17 cellular contexts compared by ENCODE assay signal in genomic region chr18:9835796-9836195, GRCh38. TPM values are rescaled to one million over a fixed set of nuclear protein-coding genes. Genes with fewer than 3 reads are reported as not detected.
A peak's percentile ranks its signal among the peaks of the same experiment; 100 is the strongest.
DNase-seq lines count a peak whose midpoint lies in the region; ATAC-seq and TF ChIP-seq lines count a peak whose summit lies in the region.
"Had no signal": no experiment of that assay in that cellular context is flagged by ENCODE, and none has a peak within 500 bp of the region (broad histone marks: within the 10 kb centered on the region; RNA-seq: fewer than 3 reads in every experiment).

No MANE protein-coding gene starts in this region.

- H2AFZ ChIP-seq in HCT116 (ENCODE audit: low read depth, low read length, poor library complexity, severe bottlenecking): no peak overlapping the region

- POLR2A ChIA-PET in HCT116 (lab: Charles Lee): no interaction called here

- RAD21 ChIA-PET in HCT116 (lab: Charles Lee; ENCODE audit: low non-redundant PET in 1 of 2, low total read pairs in 2 of 2, uncharacterized antibody in 2 of 2, unreplicated experiment in 2 of 2): no interaction called here

- H3K27ac ChIP-seq in HCT116 (ENCODE audit: low read depth, low read length): no peak overlapping the region
- no peak overlapping the region for H3K27ac ChIP-seq in iPS-20b (ENCODE audit: low read length)
- H3K27ac ChIP-seq: KMS-11 had no signal

- CTCF ChIA-PET in HCT116 (lab: Charles Lee): no interaction called here

- H3K36me3 ChIP-seq in HCT116 (ENCODE audit: control insufficient read depth in 1 of 2, insufficient read depth in 2 of 2, low read length in 2 of 2) (no peaks in the 10 kb centered on the region), iPS-20b (ENCODE audit: insufficient read depth, low read depth, low read length) (no peaks in the 10 kb centered on the region)

- TF ChIP-seq POLR2A in HCT116 (IDR thresholded peaks at IDR 0.05; ENCODE audit: borderline replicate concordance, extremely low read depth, insufficient read depth, insufficient read length): no peak

- intact Hi-C loops in HCT116 (cut with micrococcal nuclease): no loop called here

- TF ChIP-seq RAD21 in HCT116 (IDR thresholded peaks at IDR 0.05; ENCODE audit: low read depth): no peak

- in situ Hi-C loops in KBM-7 (cut with MboI; ENCODE audit: low pct_unique_long_range_greater_than_20kb, low sequenced_read_pairs): no loop called here

- TF ChIP-seq CTCF in HCT116 (IDR thresholded peaks at IDR 0.05 in 2 of 3, conservative IDR thresholded peaks at IDR 0.05 in 1 of 3; ENCODE audit: borderline replicate concordance in 1 of 3, insufficient read depth in 1 of 3, low read depth in 2 of 3, low read length in 2 of 3): no peak

- no peak overlapping the region for H3K9ac ChIP-seq in HCT116 (ENCODE audit: low read length)
- H3K9ac ChIP-seq in iPS-20b (ENCODE audit: low read depth, low read length): no peak overlapping the region
- H3K9ac ChIP-seq: KMS-11 had no signal

- H3K4me3 ChIP-seq in HCT116 (replicated peaks in 1 of 2; ENCODE audit: low read depth in 1 of 2, low read length in 2 of 2) (no peak overlapping the region), iPS-20b (ENCODE audit: low read length) (peak overlapping the region; percentile 19; the same call in 1 of the 2 replicates)

- BruUV-seq in HCT116 (replicated peaks; lab: Mats Ljungman, UMichigan): no TSS peak

- H3K9me3 ChIP-seq in HCT116 (ENCODE audit: control insufficient read depth in 1 of 2, insufficient read depth in 1 of 2, low read depth in 1 of 2, low read length in 2 of 2) (no peaks in the 10 kb centered on the region), iPS-20b (ENCODE audit: insufficient read depth, low read depth, low read length) (no peaks in the 10 kb centered on the region)

- H3K4me2 ChIP-seq in HCT116 (ENCODE audit: low read length): 0 out of 2 replicates have a peak overlapping the region, but pooled peaks have one; percentile 12
- H3K4me2 ChIP-seq: KMS-11 had no signal

- no peaks in the 10 kb centered on the region for H4K20me1 ChIP-seq in HCT116 (ENCODE audit: insufficient read depth)

- H3K4me1 ChIP-seq in HCT116 (ENCODE audit: control insufficient read depth in 1 of 2, insufficient read depth in 2 of 2, low read length in 2 of 2) (peaks cover 34 to 35% of the 10 kb centered on the region in 2 experiments), iPS-20b (ENCODE audit: insufficient read depth, low read length) (peaks cover 34% of the 10 kb centered on the region)

- no peaks in the 10 kb centered on the region for H3K9me2 ChIP-seq in HCT116 (ENCODE audit: insufficient read depth)

- ATAC-seq in HCT116 (no peak), HG03025 (IDR thresholded peaks at IDR 0.05; ENCODE audit: low FRiP score, unreplicated experiment) (no peak)
- ATAC-seq: activated CD4-positive, CD25-positive, alpha-beta regulatory T cell treated with anti-CD3 and anti-CD28 coated beads, Interleukin-2, amount 50 U/mL, for 24 hours; left lobe of liver had no signal

- DNase-seq in HCT116 (ENCODE audit: low read depth, low spot score) (no peak), amniotic epithelial cell (ENCODE audit: low read depth) (peak; percentile 88), retina (peak; percentile 42), GM03348 (ENCODE audit: low spot score) (no peak), KBM-7 (no peak)
- DNase-seq in stimulated activated CD4-positive, alpha-beta T cell treated with anti-CD3 and anti-CD28 coated beads, Interleukin-2, amount 100 ng/mL, for 24 hours: no peak
- DNase-seq: activated CD8-positive, alpha-beta memory T cell treated with anti-CD3 and anti-CD28 coated beads, Interleukin-2, amount 50 U/mL, for 48 hours; activated naive CD4-positive, alpha-beta T cell treated with anti-CD3 and anti-CD28 coated beads, Interleukin-2, amount 50 U/mL, for 16 hours; NCI-H1694; NCI-H774 had no signal

- H3K27me3 ChIP-seq in HCT116 (ENCODE audit: insufficient read depth, low read length): no peaks in the 10 kb centered on the region
- no peaks in the 10 kb centered on the region for H3K27me3 ChIP-seq in iPS-20b (ENCODE audit: insufficient read depth, low read length)

- H3K79me2 ChIP-seq in HCT116 (ENCODE audit: insufficient read depth, low read length): no peaks in the 10 kb centered on the region

TF ChIP-seq in HCT116, 20 proteins besides CTCF, POLR2A, EP300 and RAD21:
- TF ChIP-seq FOSL1 (IDR thresholded peaks at IDR 0.05; ENCODE audit: low read depth) (no peak), JUND (IDR thresholded peaks at IDR 0.05) (no peak), ZNF274 (IDR thresholded peaks at IDR 0.05; ENCODE audit: low read depth, low read length) (no peak), SIN3A (IDR thresholded peaks at IDR 0.05; ENCODE audit: low read depth) (no peak), YY1 (IDR thresholded peaks at IDR 0.05; ENCODE audit: extremely low read depth, insufficient replicate concordance, low read depth, low read length) (no peak), ZFX (IDR thresholded peaks at IDR 0.05) (no peak), POLR2AphosphoS5 (IDR thresholded peaks at IDR 0.05; ENCODE audit: low read depth, low read length) (no peak), EZH2phosphoT487 (IDR thresholded peaks at IDR 0.05; ENCODE audit: borderline replicate concordance) (no peak), EGR1 (IDR thresholded peaks at IDR 0.05; ENCODE audit: low read depth) (no peak)
- TF ChIP-seq, protein P1, sequence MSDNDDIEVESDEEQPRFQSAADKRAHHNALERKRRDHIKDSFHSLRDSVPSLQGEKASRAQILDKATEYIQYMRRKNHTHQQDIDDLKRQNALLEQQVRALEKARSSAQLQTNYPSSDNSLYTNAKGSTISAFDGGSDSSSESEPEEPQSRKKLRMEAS (IDR thresholded peaks at IDR 0.05): no peak

RNA-seq across cellular contexts. Expression of gene TXNDC2, which starts 50.0 kb away (rescaled TPM):
- total RNA-seq in HCT116 (2021; ENCODE audit: unreplicated experiment): 0.12 TPM
- polyA plus RNA-seq in HCT116 (2012): 0.03 and 0.05 TPM in 2 replicates
- total RNA-seq: left lobe of liver; neural crest cell; T-helper 1 cell treated with Interleukin-12 subunit alpha and Interleukin-12 subunit beta and Interleukin-4 antibody, amounts not matched to agents 30 ng/mL and 1 ng/mL, for 36 hours had no signal

Comparison
In these comparisons a context has a peak if more than half of its experiments do, and no peak if none do; other contexts are left out.
1. DNase-seq: peak in amniotic epithelial cell (single experiment) and retina (single experiment); none in HCT116 (single experiment), GM03348 (single experiment), stimulated activated CD4-positive, alpha-beta T cell treated with anti-CD3 and anti-CD28 coated beads, Interleukin-2, amount 100 ng/mL, for 24 hours (0 of 2) and KBM-7 (single experiment).